Comparison of ENCODE assay signal across 15 cellular contexts in genomic region chr18:332007-332406, GRCh38.
DNase-seq lines count a peak whose midpoint lies in the region; ATAC-seq, FAIRE-seq and TF ChIP-seq lines count a peak whose summit lies in the region.
"Had no signal": no experiment of that assay in that cellular context is flagged by ENCODE, and none has a peak within 500 bp of the region (broad histone marks: within the 10 kb centered on the region; RNA-seq: fewer than 3 reads in every experiment).

No MANE protein-coding gene starts in this region.

- H3K27me3 ChIP-seq in endothelial cell of umbilical vein (ENCODE audit: control insufficient read depth in 2 of 2, insufficient read depth in 2 of 2, low read length in 2 of 2) (no peaks in the 10 kb centered on the region), lower lobe of right lung (ENCODE audit: low read depth) (no peaks in the 10 kb centered on the region), thyroid gland (no peaks in the 10 kb centered on the region)
- H3K27me3 ChIP-seq: ovary, tibial artery had no signal

- intact Hi-C loops in endothelial cell of umbilical vein (cut with micrococcal nuclease) = loop anchor here (2.0 kb wide), 1 partner anchor 285 kb away; no protein-coding TSS in a partner anchor
- intact Hi-C loops in lower lobe of right lung (cut with DNase I) = no loop called here
- intact Hi-C loops in thyroid gland (cut with DNase I) = no loop called here

- POLR2A ChIA-PET in endothelial cell of umbilical vein (lab: Charles Lee) = no interaction called here

- H3K36me3 ChIP-seq in endothelial cell of umbilical vein (ENCODE audit: control insufficient read depth in 2 of 2, extremely low read depth in 1 of 2, insufficient read depth in 2 of 2, low read length in 2 of 2) = no peaks in the 10 kb centered on the region
- peaks cover 18% of the 10 kb centered on the region for H3K36me3 ChIP-seq in lower lobe of right lung
- H3K36me3 ChIP-seq in thyroid gland = no peaks in the 10 kb centered on the region
- H3K36me3 ChIP-seq: ovary, tibial artery had no signal

- DNase-seq in NCI-H226 = peak; percentile 11
- peak; percentile 72 for DNase-seq in endothelial cell of umbilical vein (ENCODE audit: low read depth, low spot score)
- peak; percentile 69 for DNase-seq in lower lobe of right lung
- DNase-seq in thyroid gland = peak; percentile 8 to 25
- DNase-seq in NCI-H2227 (lab: John Stamatoyannopoulos, UW; ENCODE audit: unreplicated experiment) = no peak
- DNase-seq in SW480 (ENCODE audit: low spot score) = no peak
- DNase-seq in AML-193 (lab: John Stamatoyannopoulos, UW) = no peak
- DNase-seq: activated effector memory CD4-positive, alpha-beta T cell treated with Interleukin-2 at 50 U/mL for 16 hours; amniotic stem cell; CD4-positive, CD25-positive, alpha-beta regulatory T cell; HFFc6; islet precursor cell; NCI-H82; ovary had no signal

- H4K20me1 ChIP-seq in endothelial cell of umbilical vein (replicated peaks; ENCODE audit: control insufficient read depth, extremely low read depth, insufficient read depth, low read length) = no peaks in the 10 kb centered on the region

- H3K4me3 ChIP-seq in endothelial cell of umbilical vein (replicated peaks in 1 of 3; ENCODE audit: insufficient read depth in 1 of 3, low read depth in 1 of 3, low read length in 3 of 3) = no peak overlapping the region
- no peak overlapping the region for H3K4me3 ChIP-seq in lower lobe of right lung
- H3K4me3 ChIP-seq in thyroid gland (replicated peaks in 1 of 3) = no peak overlapping the region
- H3K4me3 ChIP-seq: ovary, tibial artery had no signal

- H3K4me1 ChIP-seq in endothelial cell of umbilical vein (ENCODE audit: control insufficient read depth, extremely low read depth, insufficient read depth, low read length) (peaks cover 16% of the 10 kb centered on the region), lower lobe of right lung (peaks cover 29% of the 10 kb centered on the region), thyroid gland (peaks cover 0 to 4% of the 10 kb centered on the region in 2 donors)
- H3K4me1 ChIP-seq: tibial artery had no signal

- no peaks in the 10 kb centered on the region for H3K79me2 ChIP-seq in endothelial cell of umbilical vein (ENCODE audit: control insufficient read depth, insufficient read depth, low read length)

- H2AFZ ChIP-seq in endothelial cell of umbilical vein (ENCODE audit: low read depth, low read length) = no peak overlapping the region

- H3K4me2 ChIP-seq in endothelial cell of umbilical vein (ENCODE audit: insufficient read depth, low read length) = no peak overlapping the region

- dilution Hi-C loops in endothelial cell of umbilical vein (cut with MboI; ENCODE audit: extremely low pct_ligation_motif_present, low sequenced_read_pairs) = no loop called here

- no peaks in the 10 kb centered on the region for H3K9me1 ChIP-seq in endothelial cell of umbilical vein (replicated peaks; ENCODE audit: control insufficient read depth, extremely low read depth, insufficient read depth, low read length)

- H3K27ac ChIP-seq in endothelial cell of umbilical vein (ENCODE audit: insufficient read depth, low read depth, low read length) (no peak overlapping the region), lower lobe of right lung (no peak overlapping the region), thyroid gland (peak overlapping the region in 1 of 3 donors; percentile 10)
- H3K27ac ChIP-seq: ovary, tibial artery had no signal

- no peak for TF ChIP-seq CTCF in endothelial cell of umbilical vein (IDR thresholded peaks at IDR 0.05; ENCODE audit: extremely low read depth in 1 of 2, insufficient read depth in 1 of 2, low read depth in 1 of 2, low read length in 2 of 2)
- TF ChIP-seq CTCF in lower lobe of right lung (IDR thresholded peaks at IDR 0.05) = no peak
- no peak for TF ChIP-seq CTCF in thyroid gland (IDR thresholded peaks at IDR 0.05)

- no peak overlapping the region for H3K9ac ChIP-seq in endothelial cell of umbilical vein (replicated peaks; ENCODE audit: extremely low read depth, insufficient read depth, low read length)

- FAIRE-seq in endothelial cell of umbilical vein (lab: Jason Lieb, UNC) = peak; percentile 85

- CTCF ChIA-PET in endothelial cell of umbilical vein (lab: Charles Lee) = no interaction called here

- TF ChIP-seq POLR2A in endothelial cell of umbilical vein (IDR thresholded peaks at IDR 0.05; ENCODE audit: low read depth, low read length) = no peak
- no peak for TF ChIP-seq POLR2A in thyroid gland (IDR thresholded peaks at IDR 0.05)

- WGBS in thyroid gland, 2 donors = 50 to 59% methylated on average over 4 of the region's 4 CpGs

- ATAC-seq in lower lobe of right lung = peak; percentile 60 to 64

- H3K9me3 ChIP-seq in endothelial cell of umbilical vein (replicated peaks; ENCODE audit: control insufficient read depth, insufficient read depth, low read length) (no peaks in the 10 kb centered on the region), lower lobe of right lung (no peaks in the 10 kb centered on the region), thyroid gland (no peaks in the 10 kb centered on the region)
- H3K9me3 ChIP-seq: ovary, tibial artery had no signal

- BruUV-seq in endothelial cell of umbilical vein (replicated peaks; lab: Mats Ljungman, UMichigan) = no TSS peak

TF ChIP-seq in endothelial cell of umbilical vein, 7 proteins besides CTCF, POLR2A, EP300 and RAD21:
- TF ChIP-seq GATA2 (IDR thresholded peaks at IDR 0.05; ENCODE audit: insufficient read depth, insufficient read length, low read depth, low read length) = peak; percentile 36
- no peak for TF ChIP-seq POLR2AphosphoS5 (IDR thresholded peaks at IDR 0.05; ENCODE audit: insufficient read depth, low read depth, low read length)
- TF ChIP-seq MAX (IDR thresholded peaks at IDR 0.05; ENCODE audit: insufficient read depth, insufficient read length) = no peak
- no peak for TF ChIP-seq EZH2 (IDR thresholded peaks at IDR 0.05; ENCODE audit: borderline replicate concordance, low read depth, low read length, severe bottlenecking)

Comparison
In these comparisons a context has a peak if more than half of its experiments do, and no peak if none do; other contexts are left out.
1. DNase-seq: peak in NCI-H226 (single experiment), endothelial cell of umbilical vein (single experiment), lower lobe of right lung (single experiment) and thyroid gland (2 of 2); none in NCI-H2227 (single experiment), SW480 (single experiment) and AML-193 (0 of 2).